17 cellular contexts compared by ENCODE assay signal in genomic region chr3:43867673-43868072, GRCh38.
DNase-seq lines count a peak whose midpoint lies in the region; TF ChIP-seq lines count a peak whose summit lies in the region.
"Had no signal": no experiment of that assay in that cellular context is flagged by ENCODE, and none has a peak within 500 bp of the region (broad histone marks: within the 10 kb centered on the region; RNA-seq: fewer than 3 reads in every experiment).

No MANE protein-coding gene starts in this region.

- no peaks in the 10 kb centered on the region for H3K9me3 ChIP-seq in breast epithelium
- H3K9me3 ChIP-seq: suprapubic skin had no signal

- no peaks in the 10 kb centered on the region for H3K36me3 Mint-ChIP-seq in MCF 10A (ENCODE audit: insufficient read depth, unreplicated experiment)
- H3K36me3 Mint-ChIP-seq: activated naive CD8-positive, alpha-beta T cell; naive B cell had no signal

- DNase-seq in MCF 10A (ENCODE audit: unreplicated experiment) (peak; percentile 64), breast epithelium (ENCODE audit: low spot score in 2 of 2) (no peak), brain microvascular endothelial cell (peak; percentile 44), glomerular visceral epithelial cell (ENCODE audit: extremely low spot score) (peak; percentile 86), iPS-NIHi7 (ENCODE audit: extremely low spot score) (no peak), NCI-H1694 (lab: John Stamatoyannopoulos, UW) (no peak), hypothalamus (lab: John Stamatoyannopoulos, UW) (no peak)
- DNase-seq in activated CD4-positive, alpha-beta T cell treated with anti-CD3 and anti-CD28 coated beads for 48 hours: no peak
- DNase-seq: 8988T; activated CD4-positive, alpha-beta T cell treated with anti-CD3 and anti-CD28 coated beads for 36 hours; activated T-cell treated with anti-CD3 and anti-CD28 coated beads for 4 hours; cerebellar nuclear complex; COR-L47; naive B cell; NCI-H774 had no signal

- POLR2A ChIA-PET in MCF 10A (lab: Yijun Ruan, JAX): interaction anchor here (0.7 kb wide), 1 partner anchor 63 kb away, joined by 3 read pairs; no protein-coding TSS in a partner anchor

- H3K4me3 Mint-ChIP-seq in MCF 10A (ENCODE audit: unreplicated experiment): no peak overlapping the region
- H3K4me3 Mint-ChIP-seq: activated CD4-positive, alpha-beta T cell treated with anti-CD3 and anti-CD28 coated beads for 36 hours; activated naive CD8-positive, alpha-beta T cell; naive B cell had no signal

- H3K27ac Mint-ChIP-seq in MCF 10A (ENCODE audit: low read depth, unreplicated experiment): peak overlapping the region; percentile 6
- H3K27ac Mint-ChIP-seq: activated CD4-positive, alpha-beta T cell treated with anti-CD3 and anti-CD28 coated beads for 36 hours; activated naive CD8-positive, alpha-beta T cell; naive B cell had no signal

- no peaks in the 10 kb centered on the region for H3K27me3 Mint-ChIP-seq in MCF 10A (ENCODE audit: insufficient read depth, unreplicated experiment)

- H3K4me3 ChIP-seq in breast epithelium (no peak overlapping the region), brain microvascular endothelial cell (ENCODE audit: low read depth, low read length) (no peak overlapping the region)
- H3K4me3 ChIP-seq: suprapubic skin had no signal

- H3K27ac ChIP-seq in breast epithelium (no peak overlapping the region), brain microvascular endothelial cell (peak overlapping the region; percentile 17)
- H3K27ac ChIP-seq: suprapubic skin had no signal

- TF ChIP-seq POLR2A in breast epithelium (IDR thresholded peaks at IDR 0.05): no peak

- H3K27me3 ChIP-seq in breast epithelium (no peaks in the 10 kb centered on the region), brain microvascular endothelial cell (replicated peaks) (no peaks in the 10 kb centered on the region)

- H3K4me1 ChIP-seq in breast epithelium: no peaks in the 10 kb centered on the region
- H3K4me1 ChIP-seq: suprapubic skin had no signal

- intact Hi-C loops in MCF 10A (cut with micrococcal nuclease) (no loop called here), breast epithelium (cut with DNase I; ENCODE audit: low total_unique reads) (no loop called here)

- H3K4me1 Mint-ChIP-seq in MCF 10A (ENCODE audit: insufficient read depth, unreplicated experiment): peaks cover 50% of the 10 kb centered on the region
- H3K4me1 Mint-ChIP-seq: activated CD4-positive, alpha-beta T cell treated with anti-CD3 and anti-CD28 coated beads for 36 hours; naive B cell had no signal

- CTCF ChIA-PET in MCF 10A (lab: Yijun Ruan, JAX): interaction anchor here (0.6 to 1.9 kb wide), 4 partner anchors 11 to 57 kb away, joined by 3 to 6 read pairs (median 3); no protein-coding TSS in a partner anchor

- no peaks in the 10 kb centered on the region for H3K36me3 ChIP-seq in breast epithelium
- no peaks in the 10 kb centered on the region for H3K36me3 ChIP-seq in brain microvascular endothelial cell (replicated peaks)
- H3K36me3 ChIP-seq: suprapubic skin had no signal

- BruUV-seq in MCF 10A (replicated peaks; lab: Mats Ljungman, UMichigan): no TSS peak

- TF ChIP-seq CTCF in MCF 10A (IDR thresholded peaks at IDR 0.05; ENCODE audit: unreplicated experiment): no peak
- TF ChIP-seq CTCF in breast epithelium (IDR thresholded peaks at IDR 0.05): no peak
- TF ChIP-seq CTCF in brain microvascular endothelial cell (IDR thresholded peaks at IDR 0.05; ENCODE audit: low read depth, low read length, missing control alignments): no peak

- in situ Hi-C loops in brain microvascular endothelial cell (cut with HindIII; ENCODE audit: low pct_ligation_motif_present, low sequenced_read_pairs): loop anchor here (25.0 kb wide), 1 partner anchor 105 kb away; no protein-coding TSS in a partner anchor

- no peaks in the 10 kb centered on the region for H3K9me3 Mint-ChIP-seq in MCF 10A (ENCODE audit: unreplicated experiment)
- H3K9me3 Mint-ChIP-seq: naive B cell had no signal

Comparison
In these comparisons a context has a peak if more than half of its experiments do, and no peak if none do; other contexts are left out.
1. DNase-seq: peak in MCF 10A (single experiment), brain microvascular endothelial cell (single experiment) and glomerular visceral epithelial cell (single experiment); none in breast epithelium (0 of 2), iPS-NIHi7 (single experiment), activated CD4-positive, alpha-beta T cell treated with anti-CD3 and anti-CD28 coated beads for 48 hours (single experiment), NCI-H1694 (single experiment) and hypothalamus (0 of 51).